In genomic region chr5:77630246-77631165, GRCh38 we compare ENCODE assay signal across 1 cellular context.
TF ChIP-seq lines count a peak whose summit lies in the region.

No MANE protein-coding gene starts in this region.

TF ChIP-seq in HepG2, 621 proteins besides CTCF, POLR2A, EP300 and RAD21 (continued from another document and continues in another):
- TF ChIP-seq, protein P1, sequence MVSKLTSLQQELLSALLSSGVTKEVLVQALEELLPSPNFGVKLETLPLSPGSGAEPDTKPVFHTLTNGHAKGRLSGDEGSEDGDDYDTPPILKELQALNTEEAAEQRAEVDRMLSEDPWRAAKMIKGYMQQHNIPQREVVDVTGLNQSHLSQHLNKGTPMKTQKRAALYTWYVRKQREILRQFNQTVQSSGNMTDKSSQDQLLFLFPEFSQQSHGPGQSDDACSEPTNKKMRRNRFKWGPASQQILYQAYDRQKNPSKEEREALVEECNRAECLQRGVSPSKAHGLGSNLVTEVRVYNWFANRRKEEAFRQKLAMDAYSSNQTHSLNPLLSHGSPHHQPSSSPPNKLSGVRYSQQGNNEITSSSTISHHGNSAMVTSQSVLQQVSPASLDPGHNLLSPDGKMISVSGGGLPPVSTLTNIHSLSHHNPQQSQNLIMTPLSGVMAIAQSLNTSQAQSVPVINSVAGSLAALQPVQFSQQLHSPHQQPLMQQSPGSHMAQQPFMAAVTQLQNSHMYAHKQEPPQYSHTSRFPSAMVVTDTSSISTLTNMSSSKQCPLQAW (CRISPR knock-in tag; IDR thresholded peaks at IDR 0.05) = no peak
- no peak for TF ChIP-seq HMGA1 (CRISPR knock-in tag; conservative IDR thresholded peaks at IDR 0.05)
- no peak for TF ChIP-seq RNF219 (CRISPR knock-in tag; IDR thresholded peaks at IDR 0.05)
- no peak for TF ChIP-seq RFX5 (IDR thresholded peaks at IDR 0.05; ENCODE audit: low read depth, low read length)
- no peak for TF ChIP-seq SYNCRIP (IDR thresholded peaks at IDR 0.05; ENCODE audit: insufficient read depth, low read depth, low read length)
- TF ChIP-seq, protein P2, sequence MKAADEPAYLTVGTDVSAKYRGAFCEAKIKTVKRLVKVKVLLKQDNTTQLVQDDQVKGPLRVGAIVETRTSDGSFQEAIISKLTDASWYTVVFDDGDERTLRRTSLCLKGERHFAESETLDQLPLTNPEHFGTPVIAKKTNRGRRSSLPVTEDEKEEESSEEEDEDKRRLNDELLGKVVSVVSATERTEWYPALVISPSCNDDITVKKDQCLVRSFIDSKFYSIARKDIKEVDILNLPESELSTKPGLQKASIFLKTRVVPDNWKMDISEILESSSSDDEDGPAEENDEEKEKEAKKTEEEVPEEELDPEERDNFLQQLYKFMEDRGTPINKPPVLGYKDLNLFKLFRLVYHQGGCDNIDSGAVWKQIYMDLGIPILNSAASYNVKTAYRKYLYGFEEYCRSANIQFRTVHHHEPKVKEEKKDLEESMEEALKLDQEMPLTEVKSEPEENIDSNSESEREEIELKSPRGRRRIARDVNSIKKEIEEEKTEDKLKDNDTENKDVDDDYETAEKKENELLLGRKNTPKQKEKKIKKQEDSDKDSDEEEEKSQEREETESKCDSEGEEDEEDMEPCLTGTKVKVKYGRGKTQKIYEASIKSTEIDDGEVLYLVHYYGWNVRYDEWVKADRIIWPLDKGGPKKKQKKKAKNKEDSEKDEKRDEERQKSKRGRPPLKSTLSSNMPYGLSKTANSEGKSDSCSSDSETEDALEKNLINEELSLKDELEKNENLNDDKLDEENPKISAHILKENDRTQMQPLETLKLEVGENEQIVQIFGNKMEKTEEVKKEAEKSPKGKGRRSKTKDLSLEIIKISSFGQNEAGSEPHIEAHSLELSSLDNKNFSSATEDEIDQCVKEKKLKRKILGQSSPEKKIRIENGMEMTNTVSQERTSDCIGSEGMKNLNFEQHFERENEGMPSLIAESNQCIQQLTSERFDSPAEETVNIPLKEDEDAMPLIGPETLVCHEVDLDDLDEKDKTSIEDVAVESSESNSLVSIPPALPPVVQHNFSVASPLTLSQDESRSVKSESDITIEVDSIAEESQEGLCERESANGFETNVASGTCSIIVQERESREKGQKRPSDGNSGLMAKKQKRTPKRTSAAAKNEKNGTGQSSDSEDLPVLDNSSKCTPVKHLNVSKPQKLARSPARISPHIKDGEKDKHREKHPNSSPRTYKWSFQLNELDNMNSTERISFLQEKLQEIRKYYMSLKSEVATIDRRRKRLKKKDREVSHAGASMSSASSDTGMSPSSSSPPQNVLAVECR (CRISPR knock-in tag; IDR thresholded peaks at IDR 0.05; ENCODE audit: borderline replicate concordance) = no peak
- TF ChIP-seq SP140L (CRISPR knock-in tag; IDR thresholded peaks at IDR 0.05; ENCODE audit: borderline replicate concordance) = no peak
- no peak for TF ChIP-seq PITX1 (CRISPR knock-in tag; IDR thresholded peaks at IDR 0.05)
- no peak for TF ChIP-seq ZNF652 (CRISPR knock-in tag; IDR thresholded peaks at IDR 0.05; ENCODE audit: borderline replicate concordance, low read depth)
- TF ChIP-seq ZNF333 (CRISPR knock-in tag; IDR thresholded peaks at IDR 0.05; ENCODE audit: borderline replicate concordance) = no peak
- TF ChIP-seq CBX1 (IDR thresholded peaks at IDR 0.05; ENCODE audit: low read depth) = no peak
- TF ChIP-seq, protein P3, sequence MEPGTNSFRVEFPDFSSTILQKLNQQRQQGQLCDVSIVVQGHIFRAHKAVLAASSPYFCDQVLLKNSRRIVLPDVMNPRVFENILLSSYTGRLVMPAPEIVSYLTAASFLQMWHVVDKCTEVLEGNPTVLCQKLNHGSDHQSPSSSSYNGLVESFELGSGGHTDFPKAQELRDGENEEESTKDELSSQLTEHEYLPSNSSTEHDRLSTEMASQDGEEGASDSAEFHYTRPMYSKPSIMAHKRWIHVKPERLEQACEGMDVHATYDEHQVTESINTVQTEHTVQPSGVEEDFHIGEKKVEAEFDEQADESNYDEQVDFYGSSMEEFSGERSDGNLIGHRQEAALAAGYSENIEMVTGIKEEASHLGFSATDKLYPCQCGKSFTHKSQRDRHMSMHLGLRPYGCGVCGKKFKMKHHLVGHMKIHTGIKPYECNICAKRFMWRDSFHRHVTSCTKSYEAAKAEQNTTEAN (CRISPR knock-in tag; conservative IDR thresholded peaks at IDR 0.05) = no peak
- no peak for TF ChIP-seq SIX1 (CRISPR knock-in tag; IDR thresholded peaks at IDR 0.05; ENCODE audit: borderline replicate concordance)
- no peak for TF ChIP-seq ZNF335 (CRISPR knock-in tag; IDR thresholded peaks at IDR 0.05)
- TF ChIP-seq CC2D1A (CRISPR knock-in tag; IDR thresholded peaks at IDR 0.05) = no peak
- TF ChIP-seq, protein P4, sequence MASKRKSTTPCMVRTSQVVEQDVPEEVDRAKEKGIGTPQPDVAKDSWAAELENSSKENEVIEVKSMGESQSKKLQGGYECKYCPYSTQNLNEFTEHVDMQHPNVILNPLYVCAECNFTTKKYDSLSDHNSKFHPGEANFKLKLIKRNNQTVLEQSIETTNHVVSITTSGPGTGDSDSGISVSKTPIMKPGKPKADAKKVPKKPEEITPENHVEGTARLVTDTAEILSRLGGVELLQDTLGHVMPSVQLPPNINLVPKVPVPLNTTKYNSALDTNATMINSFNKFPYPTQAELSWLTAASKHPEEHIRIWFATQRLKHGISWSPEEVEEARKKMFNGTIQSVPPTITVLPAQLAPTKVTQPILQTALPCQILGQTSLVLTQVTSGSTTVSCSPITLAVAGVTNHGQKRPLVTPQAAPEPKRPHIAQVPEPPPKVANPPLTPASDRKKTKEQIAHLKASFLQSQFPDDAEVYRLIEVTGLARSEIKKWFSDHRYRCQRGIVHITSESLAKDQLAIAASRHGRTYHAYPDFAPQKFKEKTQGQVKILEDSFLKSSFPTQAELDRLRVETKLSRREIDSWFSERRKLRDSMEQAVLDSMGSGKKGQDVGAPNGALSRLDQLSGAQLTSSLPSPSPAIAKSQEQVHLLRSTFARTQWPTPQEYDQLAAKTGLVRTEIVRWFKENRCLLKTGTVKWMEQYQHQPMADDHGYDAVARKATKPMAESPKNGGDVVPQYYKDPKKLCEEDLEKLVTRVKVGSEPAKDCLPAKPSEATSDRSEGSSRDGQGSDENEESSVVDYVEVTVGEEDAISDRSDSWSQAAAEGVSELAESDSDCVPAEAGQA (IDR thresholded peaks at IDR 0.05; ENCODE audit: low read depth) = no peak
- TF ChIP-seq, protein P4 (CRISPR knock-in tag; IDR thresholded peaks at IDR 0.05; ENCODE audit: borderline replicate concordance) = no peak
- TF ChIP-seq HMGXB3 (CRISPR knock-in tag; IDR thresholded peaks at IDR 0.05; ENCODE audit: borderline replicate concordance) = no peak
- TF ChIP-seq HDAC6 (IDR thresholded peaks at IDR 0.05; ENCODE audit: low read depth, low read length) = no peak
- TF ChIP-seq ZNF569 (CRISPR knock-in tag; IDR thresholded peaks at IDR 0.05; ENCODE audit: borderline replicate concordance) = no peak
- no peak for TF ChIP-seq ZNF136 (CRISPR knock-in tag; IDR thresholded peaks at IDR 0.05; ENCODE audit: low read depth)
- TF ChIP-seq STAT5B (CRISPR knock-in tag; IDR thresholded peaks at IDR 0.05) = no peak
- TF ChIP-seq TARDBP (CRISPR knock-in tag; IDR thresholded peaks at IDR 0.05) = no peak
- no peak for TF ChIP-seq PCBP2 (optimal IDR thresholded peaks at IDR 0.05; ENCODE audit: low read depth, low read length, poor library complexity, severe bottlenecking)
- TF ChIP-seq, protein P5, sequence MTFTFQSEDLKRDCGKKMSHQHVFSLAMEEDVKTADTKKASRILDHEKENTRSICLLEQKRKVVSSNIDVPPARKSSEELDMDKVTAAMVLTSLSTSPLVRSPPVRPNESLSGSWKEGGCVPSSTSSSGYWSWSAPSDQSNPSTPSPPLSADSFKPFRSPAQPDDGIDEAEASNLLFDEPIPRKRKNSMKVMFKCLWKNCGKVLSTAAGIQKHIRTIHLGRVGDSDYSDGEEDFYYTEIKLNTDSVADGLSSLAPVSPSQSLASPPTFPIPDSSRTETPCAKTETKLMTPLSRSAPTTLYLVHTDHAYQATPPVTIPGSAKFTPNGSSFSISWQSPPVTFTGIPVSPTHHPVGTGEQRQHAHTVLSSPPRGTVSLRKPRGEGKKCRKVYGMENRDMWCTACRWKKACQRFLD (CRISPR knock-in tag; IDR thresholded peaks at IDR 0.05; ENCODE audit: borderline replicate concordance) = no peak
- TF ChIP-seq, protein P6, sequence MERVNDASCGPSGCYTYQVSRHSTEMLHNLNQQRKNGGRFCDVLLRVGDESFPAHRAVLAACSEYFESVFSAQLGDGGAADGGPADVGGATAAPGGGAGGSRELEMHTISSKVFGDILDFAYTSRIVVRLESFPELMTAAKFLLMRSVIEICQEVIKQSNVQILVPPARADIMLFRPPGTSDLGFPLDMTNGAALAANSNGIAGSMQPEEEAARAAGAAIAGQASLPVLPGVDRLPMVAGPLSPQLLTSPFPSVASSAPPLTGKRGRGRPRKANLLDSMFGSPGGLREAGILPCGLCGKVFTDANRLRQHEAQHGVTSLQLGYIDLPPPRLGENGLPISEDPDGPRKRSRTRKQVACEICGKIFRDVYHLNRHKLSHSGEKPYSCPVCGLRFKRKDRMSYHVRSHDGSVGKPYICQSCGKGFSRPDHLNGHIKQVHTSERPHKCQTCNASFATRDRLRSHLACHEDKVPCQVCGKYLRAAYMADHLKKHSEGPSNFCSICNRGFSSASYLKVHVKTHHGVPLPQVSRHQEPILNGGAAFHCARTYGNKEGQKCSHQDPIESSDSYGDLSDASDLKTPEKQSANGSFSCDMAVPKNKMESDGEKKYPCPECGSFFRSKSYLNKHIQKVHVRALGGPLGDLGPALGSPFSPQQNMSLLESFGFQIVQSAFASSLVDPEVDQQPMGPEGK (CRISPR knock-in tag; IDR thresholded peaks at IDR 0.05) = 0 out of 2 replicates have a peak, but pooled peaks have one; percentile 34
- TF ChIP-seq SALL2 (CRISPR knock-in tag; IDR thresholded peaks at IDR 0.05) = no peak
- no peak for TF ChIP-seq FOXC1 (CRISPR knock-in tag; IDR thresholded peaks at IDR 0.05; ENCODE audit: borderline replicate concordance)
